ENCODE assay signal across 9 cellular contexts in genomic region chr3:4752201-4753072, GRCh38.
DNase-seq lines count a peak whose midpoint lies in the region; ATAC-seq, FAIRE-seq and TF ChIP-seq lines count a peak whose summit lies in the region.
"Had no signal": no experiment of that assay in that cellular context is flagged by ENCODE, and none has a peak within 500 bp of the region (broad histone marks: within the 10 kb centered on the region; RNA-seq: fewer than 3 reads in every experiment).

No MANE protein-coding gene starts in this region.

- peak overlapping the region in 1 of 2 donors; percentile 91 for H3K9ac ChIP-seq in kidney (ENCODE audit: low read length in 2 of 2)
- H3K9ac ChIP-seq: BLaER1 had no signal

- no peak overlapping the region for H3K4me3 Mint-ChIP-seq in activated CD4-positive, alpha-beta memory T cell treated with anti-CD3 and anti-CD28 coated beads, Interleukin-2, amount 10 ng/mL, durations not matched to agents 7 days and 5 days
- no peak overlapping the region for H3K4me3 Mint-ChIP-seq in activated CD4-positive, alpha-beta memory T cell treated with anti-CD3 and anti-CD28 coated beads for 36 hours
- no peak overlapping the region for H3K4me3 Mint-ChIP-seq in T-helper 17 cell

- CTCF ChIA-PET in activated CD4-positive, alpha-beta memory T cell treated with anti-CD3 and anti-CD28 coated beads, Interleukin-2, amount 10 ng/mL, durations not matched to agents 7 days and 5 days (lab: Charles Lee): interaction anchor here (1.1 to 1.7 kb wide), 2 partner anchors 9 to 41 kb away, joined by 3 to 4 read pairs; no protein-coding TSS in a partner anchor
- CTCF ChIA-PET in activated CD4-positive, alpha-beta memory T cell treated with anti-CD3 and anti-CD28 coated beads for 36 hours (lab: Charles Lee): interaction anchor here (0.5 to 1.5 kb wide), 4 partner anchors 16 to 228 kb away, joined by 3 to 7 read pairs (median 3); no protein-coding TSS in a partner anchor

- H3K27ac Mint-ChIP-seq in activated CD4-positive, alpha-beta memory T cell treated with anti-CD3 and anti-CD28 coated beads, Interleukin-2, amount 10 ng/mL, durations not matched to agents 7 days and 5 days: peak overlapping the region; percentile 14
- H3K27ac Mint-ChIP-seq in activated CD4-positive, alpha-beta memory T cell treated with anti-CD3 and anti-CD28 coated beads for 36 hours: no peak overlapping the region
- peak overlapping the region; percentile 100 for H3K27ac Mint-ChIP-seq in T-helper 17 cell

- no peak for ATAC-seq in T-helper 17 cell

- FAIRE-seq in kidney (lab: Jason Lieb, UNC) (no peak), GM12892 (lab: Jason Lieb, UNC) (no peak)

- peaks cover 3% of the 10 kb centered on the region for H3K9me3 Mint-ChIP-seq in activated CD4-positive, alpha-beta memory T cell treated with anti-CD3 and anti-CD28 coated beads, Interleukin-2, amount 10 ng/mL, durations not matched to agents 7 days and 5 days
- no peaks in the 10 kb centered on the region for H3K9me3 Mint-ChIP-seq in activated CD4-positive, alpha-beta memory T cell treated with anti-CD3 and anti-CD28 coated beads for 36 hours

- TF ChIP-seq CTCF in kidney (IDR thresholded peaks at IDR 0.05; ENCODE audit: borderline replicate concordance, extremely low read depth, insufficient read depth): no peak
- TF ChIP-seq CTCF in tibial artery (IDR thresholded peaks at IDR 0.05): no peak

- H3K9me3 ChIP-seq in T-helper 17 cell (ENCODE audit: control insufficient read depth, low read length, poor library complexity, severe bottlenecking) (no peaks in the 10 kb centered on the region), kidney (ENCODE audit: control insufficient read depth in 1 of 2, low read length in 2 of 2) (no peaks in the 10 kb centered on the region), tibial artery (no peaks in the 10 kb centered on the region)
- H3K9me3 ChIP-seq: BLaER1 had no signal

- TF ChIP-seq POLR2A in GM12892 (IDR thresholded peaks at IDR 0.05; ENCODE audit: low read depth, low read length): no peak

- H3K27ac ChIP-seq in kidney (ENCODE audit: low read depth in 2 of 2, low read length in 2 of 2) (peak overlapping the region; percentile 90 to 93), tibial artery (peak overlapping the region; percentile 57 to 62)
- H3K27ac ChIP-seq: BLaER1 had no signal

- POLR2A ChIA-PET in activated CD4-positive, alpha-beta memory T cell treated with anti-CD3 and anti-CD28 coated beads, Interleukin-2, amount 10 ng/mL, durations not matched to agents 7 days and 5 days (lab: Charles Lee): interaction anchor here (0.6 to 2.6 kb wide), 9 partner anchors 11 to 224 kb away, joined by 3 to 10 read pairs (median 3); no protein-coding TSS in a partner anchor
- POLR2A ChIA-PET in activated CD4-positive, alpha-beta memory T cell treated with anti-CD3 and anti-CD28 coated beads for 36 hours (lab: Charles Lee): interaction anchor here (0.8 to 2.7 kb wide), 2 partner anchors 69 to 227 kb away, joined by 3 to 8 read pairs; partner anchors contain the start of gene BHLHE40

- H3K36me3 ChIP-seq in kidney (ENCODE audit: control insufficient read depth in 1 of 2, insufficient read depth in 2 of 2, low read length in 2 of 2) (peaks cover 2 to 8% of the 10 kb centered on the region in 2 donors), tibial artery (peaks cover 0 to 22% (median 7%) of the 10 kb centered on the region in 3 donors)

- peaks cover 51 to 71% of the 10 kb centered on the region in 2 donors for H3K4me1 ChIP-seq in kidney (ENCODE audit: control insufficient read depth in 1 of 2, insufficient read depth in 1 of 2, low read depth in 1 of 2, low read length in 2 of 2)
- peaks cover 0 to 46% (median 32%) of the 10 kb centered on the region in 4 donors for H3K4me1 ChIP-seq in tibial artery
- H3K4me1 ChIP-seq: BLaER1 had no signal

- peaks cover 66% of the 10 kb centered on the region for H3K4me1 Mint-ChIP-seq in activated CD4-positive, alpha-beta memory T cell treated with anti-CD3 and anti-CD28 coated beads, Interleukin-2, amount 10 ng/mL, durations not matched to agents 7 days and 5 days
- peaks cover 48% of the 10 kb centered on the region for H3K4me1 Mint-ChIP-seq in activated CD4-positive, alpha-beta memory T cell treated with anti-CD3 and anti-CD28 coated beads for 36 hours (ENCODE audit: low read depth)
- peaks cover 27% of the 10 kb centered on the region for H3K4me1 Mint-ChIP-seq in T-helper 17 cell

- H3K4me3 ChIP-seq in kidney (ENCODE audit: low read length in 2 of 2) (no peak overlapping the region), tibial artery (no peak overlapping the region)
- H3K4me3 ChIP-seq: BLaER1 had no signal

- no peak for DNase-seq in activated CD4-positive, alpha-beta memory T cell treated with anti-CD3 and anti-CD28 coated beads, Interleukin-2, amount 10 ng/mL, durations not matched to agents 7 days and 5 days
- DNase-seq in activated CD4-positive, alpha-beta memory T cell treated with anti-CD3 and anti-CD28 coated beads for 36 hours: no peak
- DNase-seq in T-helper 17 cell (no peak), kidney (peak; percentile 79), tibial artery (no peak), mesenteric fat pad (ENCODE audit: low spot score) (no peak), NCI-H1436 treated with DMSO at 0.1 percent for 48 hours (lab: John Stamatoyannopoulos, UW) (no peak), GM12892 (ENCODE audit: insufficient read length) (no peak)

- no peaks in the 10 kb centered on the region for H3K27me3 Mint-ChIP-seq in activated CD4-positive, alpha-beta memory T cell treated with anti-CD3 and anti-CD28 coated beads, Interleukin-2, amount 10 ng/mL, durations not matched to agents 7 days and 5 days
- H3K27me3 Mint-ChIP-seq in activated CD4-positive, alpha-beta memory T cell treated with anti-CD3 and anti-CD28 coated beads for 36 hours: no peaks in the 10 kb centered on the region
- no peaks in the 10 kb centered on the region for H3K27me3 Mint-ChIP-seq in T-helper 17 cell

- H3K27me3 ChIP-seq in tibial artery: no peaks in the 10 kb centered on the region
- H3K27me3 ChIP-seq: BLaER1 had no signal

- intact Hi-C loops in activated CD4-positive, alpha-beta memory T cell treated with anti-CD3 and anti-CD28 coated beads for 36 hours (cut with micrococcal nuclease): no loop called here
- intact Hi-C loops in kidney (cut with DNase I) (no loop called here), tibial artery (cut with DNase I; ENCODE audit: low total_unique reads) (no loop called here)

- H3K36me3 Mint-ChIP-seq in activated CD4-positive, alpha-beta memory T cell treated with anti-CD3 and anti-CD28 coated beads, Interleukin-2, amount 10 ng/mL, durations not matched to agents 7 days and 5 days (ENCODE audit: low read depth): peaks cover 58% of the 10 kb centered on the region
- peaks cover 27% of the 10 kb centered on the region for H3K36me3 Mint-ChIP-seq in activated CD4-positive, alpha-beta memory T cell treated with anti-CD3 and anti-CD28 coated beads for 36 hours
- H3K36me3 Mint-ChIP-seq in T-helper 17 cell (ENCODE audit: low read depth): peaks cover 6% of the 10 kb centered on the region
